Comparison of ENCODE assay signal across 17 cellular contexts in the genomic region with DNA sequence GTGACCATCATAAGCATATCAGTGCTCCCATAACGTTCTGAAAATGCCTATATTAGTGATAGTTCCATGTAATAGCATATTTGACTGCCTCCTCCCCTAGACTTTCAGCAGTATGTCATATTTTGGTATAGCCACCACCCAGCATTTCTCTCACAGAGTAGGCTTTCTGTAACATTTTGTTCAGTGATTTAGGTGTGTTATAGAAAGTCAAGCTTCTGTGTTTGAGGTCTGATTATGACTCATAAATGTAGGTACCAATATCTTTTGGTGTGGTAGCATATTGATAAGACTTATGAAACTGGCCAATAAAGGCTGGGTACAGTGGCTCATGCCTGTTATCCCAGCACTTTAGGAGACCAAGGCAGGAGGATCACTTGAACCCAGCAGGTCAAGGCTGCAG. TPM values are rescaled to one million over a fixed set of nuclear protein-coding genes. Genes with fewer than 3 reads are reported as not detected.
DNase-seq lines count a peak whose midpoint lies in the region; ATAC-seq, FAIRE-seq and TF ChIP-seq lines count a peak whose summit lies in the region.
"Had no signal": no experiment of that assay in that cellular context is flagged by ENCODE, and none has a peak within 500 bp of the region (broad histone marks: within the 10 kb centered on the region; RNA-seq: fewer than 3 reads in every experiment).

No MANE protein-coding gene starts in this region.

- no peaks in the 10 kb centered on the region for H3K27me3 ChIP-seq in K562 (ENCODE audit: control insufficient read depth in 2 of 2, insufficient read depth in 2 of 2, low read length in 2 of 2)
- H3K27me3 ChIP-seq: BLaER1 had no signal

- no peaks in the 10 kb centered on the region for H3K36me3 ChIP-seq in K562 (ENCODE audit: control insufficient read depth, insufficient read depth, low read length)
- H3K36me3 ChIP-seq: BLaER1, HAP-1 had no signal

- H3K9me3 Mint-ChIP-seq in activated CD8-positive, alpha-beta T cell treated with anti-CD3 and anti-CD28 coated beads for 36 hours = peaks cover 3% of the 10 kb centered on the region
- peaks cover 4% of the 10 kb centered on the region for H3K9me3 Mint-ChIP-seq in activated CD8-positive, alpha-beta T cell treated with anti-CD3 and anti-CD28 coated beads, Interleukin-2, amount 10 ng/mL, durations not matched to agents 7 days and 5 days (ENCODE audit: insufficient read depth)

- H4K20me1 ChIP-seq in K562 (replicated peaks; ENCODE audit: control insufficient read depth, insufficient read depth, low read length) = no peaks in the 10 kb centered on the region
- H4K20me1 ChIP-seq: BLaER1 had no signal

- no peaks in the 10 kb centered on the region for H3K36me3 Mint-ChIP-seq in activated CD8-positive, alpha-beta T cell treated with anti-CD3 and anti-CD28 coated beads for 36 hours (ENCODE audit: low read depth)
- no peaks in the 10 kb centered on the region for H3K36me3 Mint-ChIP-seq in activated CD8-positive, alpha-beta T cell treated with anti-CD3 and anti-CD28 coated beads, Interleukin-2, amount 10 ng/mL, durations not matched to agents 7 days and 5 days (ENCODE audit: low read depth)
- H3K36me3 Mint-ChIP-seq: CD8-positive, alpha-beta memory T cell had no signal

- no peak overlapping the region for H3K9ac ChIP-seq in K562 (ENCODE audit: insufficient read depth in 1 of 2, low read depth in 2 of 2, low read length in 2 of 2)
- H3K9ac ChIP-seq: BLaER1 had no signal

- no peak overlapping the region for H3K27ac ChIP-seq in K562 (ENCODE audit: extremely low read depth, low read depth, low read length)
- no peak overlapping the region for H3K27ac ChIP-seq in coronary artery
- H3K27ac ChIP-seq: BLaER1 had no signal

- in situ Hi-C loops in K562 (cut with MboI) = no loop called here

- peak; percentile 10 for ATAC-seq in activated CD8-positive, alpha-beta T cell treated with anti-CD3 and anti-CD28 coated beads for 36 hours
- no peak for ATAC-seq in activated CD8-positive, alpha-beta T cell treated with anti-CD3 and anti-CD28 coated beads, Interleukin-2, amount 10 ng/mL, durations not matched to agents 7 days and 5 days
- ATAC-seq in K562 = no peak
- ATAC-seq in HG03442 (IDR thresholded peaks at IDR 0.05; ENCODE audit: unreplicated experiment) = no peak

- no peak overlapping the region for H3K4me3 Mint-ChIP-seq in activated CD8-positive, alpha-beta T cell treated with anti-CD3 and anti-CD28 coated beads for 36 hours
- no peak overlapping the region for H3K4me3 Mint-ChIP-seq in activated CD8-positive, alpha-beta T cell treated with anti-CD3 and anti-CD28 coated beads, Interleukin-2, amount 10 ng/mL, durations not matched to agents 7 days and 5 days
- H3K4me3 Mint-ChIP-seq: CD8-positive, alpha-beta memory T cell had no signal

- TF ChIP-seq RAD21 in K562 (CRISPR knock-in tag; conservative IDR thresholded peaks at IDR 0.05 in 1 of 2, IDR thresholded peaks at IDR 0.05 in 1 of 2) = no peak

- TF ChIP-seq POLR2A in GM12891 (IDR thresholded peaks at IDR 0.05; ENCODE audit: low read depth, low read length) (no peak), K562 (conservative IDR thresholded peaks at IDR 0.05) (no peak)

- no peak for DNase-seq in activated CD8-positive, alpha-beta T cell treated with anti-CD3 and anti-CD28 coated beads for 36 hours
- no peak for DNase-seq in activated CD8-positive, alpha-beta T cell treated with anti-CD3 and anti-CD28 coated beads, Interleukin-2, amount 10 ng/mL, durations not matched to agents 7 days and 5 days
- DNase-seq in GM12891 (ENCODE audit: insufficient read length, low spot score) (no peak), GM19239 (ENCODE audit: insufficient read length, low spot score) (no peak), K562 (ENCODE audit: extremely low read depth in 1 of 4, low spot score in 3 of 4) (no peak), NCI-H1092 (lab: John Stamatoyannopoulos, UW) (no peak), coronary artery (ENCODE audit: low spot score) (no peak)
- DNase-seq: 8988T; Caco-2; CD8-positive, alpha-beta memory T cell; DND-41; GDM1 had no signal

- no peaks in the 10 kb centered on the region for H3K27me3 Mint-ChIP-seq in activated CD8-positive, alpha-beta T cell treated with anti-CD3 and anti-CD28 coated beads for 36 hours
- peaks cover 12% of the 10 kb centered on the region for H3K27me3 Mint-ChIP-seq in activated CD8-positive, alpha-beta T cell treated with anti-CD3 and anti-CD28 coated beads, Interleukin-2, amount 10 ng/mL, durations not matched to agents 7 days and 5 days (ENCODE audit: low read depth)

- WGBS in K562 (ENCODE audit: insufficient coverage, low coverage, missing lambda C conversion rate) = 0% methylated on average over 1 of the region's 1 CpG

- H3K79me2 ChIP-seq in K562 (ENCODE audit: control insufficient read depth, insufficient read depth, low read length) = no peaks in the 10 kb centered on the region

- H3K9me3 ChIP-seq in K562 (replicated peaks; ENCODE audit: control insufficient read depth, insufficient read depth, low read depth, low read length) = 0 out of 2 replicates have a peak, but pooled peaks cover 3% of the 10 kb centered on the region
- H3K9me3 ChIP-seq: BLaER1, HAP-1 had no signal

- intact Hi-C loops in activated CD8-positive, alpha-beta T cell treated with anti-CD3 and anti-CD28 coated beads for 36 hours (cut with micrococcal nuclease) = no loop called here
- intact Hi-C loops in K562 (cut with micrococcal nuclease) = loop anchor here (1.0 to 2.0 kb wide), 3 partner anchors 41 to 210 kb away; no protein-coding TSS in a partner anchor

- H3K4me1 ChIP-seq in K562 (replicated peaks in 1 of 2; ENCODE audit: control insufficient read depth in 2 of 2, insufficient read depth in 2 of 2, low read length in 2 of 2) = peaks cover 0 to under 1% of the 10 kb centered on the region in 2 experiments; a peak in 2 of 5 replicates
- H3K4me1 ChIP-seq: BLaER1, Caco-2, HAP-1 had no signal

- CTCF ChIA-PET in activated CD8-positive, alpha-beta T cell treated with anti-CD3 and anti-CD28 coated beads for 36 hours (lab: Charles Lee) = interaction anchor here (0.7 to 2.3 kb wide), 12 partner anchors 9 to 215 kb away, joined by 3 to 15 read pairs (median 4); a partner anchor contains a TSS
- CTCF ChIA-PET in activated CD8-positive, alpha-beta T cell treated with anti-CD3 and anti-CD28 coated beads, Interleukin-2, amount 10 ng/mL, durations not matched to agents 7 days and 5 days (lab: Charles Lee) = interaction anchor here (0.7 to 2.4 kb wide), 6 partner anchors 23 to 215 kb away, joined by 3 to 11 read pairs (median 7); no protein-coding TSS in a partner anchor
- CTCF ChIA-PET in K562 (lab: Yijun Ruan, JAX; ENCODE audit: low intra/inter-chr PET ratio) = interaction anchor here (1.7 kb wide), 1 partner anchor 216 kb away, joined by 4 read pairs; a partner anchor contains a TSS

- peak overlapping the region; percentile 36 for H2AFZ ChIP-seq in K562 (ENCODE audit: low read depth, low read length)

- no TSS peak for BruUV-seq in K562 (replicated peaks; lab: Mats Ljungman, UMichigan)

- H3K4me1 Mint-ChIP-seq in activated CD8-positive, alpha-beta T cell treated with anti-CD3 and anti-CD28 coated beads for 36 hours (ENCODE audit: low read depth) = no peaks in the 10 kb centered on the region
- peaks cover 7% of the 10 kb centered on the region for H3K4me1 Mint-ChIP-seq in activated CD8-positive, alpha-beta T cell treated with anti-CD3 and anti-CD28 coated beads, Interleukin-2, amount 10 ng/mL, durations not matched to agents 7 days and 5 days (ENCODE audit: low read depth)
- H3K4me1 Mint-ChIP-seq: CD8-positive, alpha-beta memory T cell had no signal

- POLR2A ChIA-PET in activated CD8-positive, alpha-beta T cell treated with anti-CD3 and anti-CD28 coated beads for 36 hours (lab: Charles Lee) = no interaction called here
- POLR2A ChIA-PET in activated CD8-positive, alpha-beta T cell treated with anti-CD3 and anti-CD28 coated beads, Interleukin-2, amount 10 ng/mL, durations not matched to agents 7 days and 5 days (lab: Charles Lee) = interaction anchor here (0.8 kb wide), 1 partner anchor 44 kb away, joined by 3 read pairs; no protein-coding TSS in a partner anchor
- POLR2A ChIA-PET in K562 (lab: Yijun Ruan, JAX) = no interaction called here

- no peak for TF ChIP-seq CTCF in activated CD8-positive, alpha-beta T cell treated with anti-CD3 and anti-CD28 coated beads for 36 hours (IDR thresholded peaks at IDR 0.05)
- TF ChIP-seq CTCF in K562 (IDR thresholded peaks at IDR 0.05 in 2 of 3, conservative IDR thresholded peaks at IDR 0.05 in 1 of 3; ENCODE audit: insufficient read depth in 2 of 3, low read depth in 1 of 3, low read length in 3 of 3) (no peak), coronary artery (IDR thresholded peaks at IDR 0.05) (no peak)

- FAIRE-seq in GM12891 (lab: Jason Lieb, UNC) (peak; percentile 79), GM19239 (lab: Jason Lieb, UNC) (peak; percentile 51), K562 (lab: Jason Lieb, UNC) (no peak)
- FAIRE-seq: H1, HTR-8/SVneo had no signal

- no peaks in the 10 kb centered on the region for H3K9me1 ChIP-seq in K562 (ENCODE audit: control insufficient read depth, insufficient read depth, low read length)

- no peak for TF ChIP-seq EP300 in K562 (IDR thresholded peaks at IDR 0.05; ENCODE audit: low read length)

- H3K4me2 ChIP-seq in K562 (ENCODE audit: insufficient read depth, low read length) = no peak overlapping the region
- H3K4me2 ChIP-seq: BLaER1 had no signal

- H3K4me3 ChIP-seq in K562 (no peak overlapping the region), coronary artery (no peak overlapping the region)
- H3K4me3 ChIP-seq: BLaER1, HAP-1 had no signal

- no peak overlapping the region for H3K27ac Mint-ChIP-seq in activated CD8-positive, alpha-beta T cell treated with anti-CD3 and anti-CD28 coated beads for 36 hours
- H3K27ac Mint-ChIP-seq in activated CD8-positive, alpha-beta T cell treated with anti-CD3 and anti-CD28 coated beads, Interleukin-2, amount 10 ng/mL, durations not matched to agents 7 days and 5 days = no peak overlapping the region
- H3K27ac Mint-ChIP-seq: CD8-positive, alpha-beta memory T cell had no signal

RNA-seq across cellular contexts. Expression of a gene that starts 34.3 kb away (rescaled TPM):
- 10 to 100 TPM; 14.6 to 15.9 TPM for total RNA-seq in activated CD8-positive, alpha-beta T cell treated with anti-CD3 and anti-CD28 coated beads for 36 hours
- total RNA-seq in activated CD8-positive, alpha-beta T cell treated with anti-CD3 and anti-CD28 coated beads, Interleukin-2, amount 10 ng/mL, durations not matched to agents 7 days and 5 days = 10 to 100 TPM; 15.9 to 17.1 TPM
- 20.9 TPM for polyA plus RNA-seq in GM12891 (2012; ENCODE audit: low read depth, missing spikeins)
- 4.6 and 8.5 TPM in 2 replicates for total RNA-seq in K562 (2011; cell fraction: chromatin; rRNA removed; ENCODE audit: low replicate concordance)
- total RNA-seq in K562 (2011; cell fraction: nucleolus; rRNA removed) = 5.2 and 5.5 TPM in 2 replicates
- total RNA-seq in K562 (2011; cell fraction: nucleoplasm; rRNA removed) = 4.4 and 8.9 TPM in 2 replicates
- total RNA-seq in K562 (2014; rRNA removed) = 1.3 and 1.6 TPM in 2 replicates
- 4.1 and 4.3 TPM in 2 replicates for total RNA-seq in K562 (2014; rRNA removed; fragmentation: Illumina TruSeq; extraction: Trizol)
- 4.0 and 4.3 TPM in 2 replicates for total RNA-seq in K562 (2015; rRNA removed; fragmentation: Illumina TruSeq; extraction: Trizol)
- total RNA-seq in K562 (2021) = 5.1 and 6.5 TPM in 2 replicates
- 4.5 and 4.8 TPM in 2 replicates for polyA plus RNA-seq in K562 (2011; rRNA removed)
- polyA plus RNA-seq in K562 (2011; cell fraction: cytosol; rRNA removed) = 2.3 and 2.8 TPM in 2 replicates
- polyA plus RNA-seq in K562 (2011; cell fraction: nucleus; rRNA removed) = 1.8 and 3.4 TPM in 2 replicates
- polyA plus RNA-seq in K562 (2012) = 3.5 and 4.5 TPM in 2 replicates
- 3.6 and 3.9 TPM in 2 replicates for polyA plus RNA-seq in K562 (2014; fragmentation: Illumina TruSeq; extraction: Trizol)
- 1 to 10 TPM in 1 of 2 experiments, under 1 TPM in 1; 0.87 to 1.2 TPM for polyA plus RNA-seq in K562 (2014; fragmentation: Nextera tagmentation; extraction: Ambion mirVana)
- polyA plus RNA-seq in K562 (2014; rRNA removed) = 1.8 and 2.6 TPM in 2 replicates
- polyA minus RNA-seq in K562 (2011; rRNA and poly(A)+ RNA removed) = 11.3 and 12.6 TPM in 2 replicates
- 7.2 and 9.5 TPM in 2 replicates for polyA minus RNA-seq in K562 (2011; cell fraction: cytosol; rRNA and poly(A)+ RNA removed)
- polyA minus RNA-seq in K562 (2011; cell fraction: nucleus; rRNA and poly(A)+ RNA removed) = 3.5 and 4.1 TPM in 2 replicates

RNA-seq across cellular contexts. Expression of a gene that starts 42.3 kb away (rescaled TPM):
- 10 to 100 TPM; 14.1 to 20.8 TPM for total RNA-seq in activated CD8-positive, alpha-beta T cell treated with anti-CD3 and anti-CD28 coated beads for 36 hours
- total RNA-seq in activated CD8-positive, alpha-beta T cell treated with anti-CD3 and anti-CD28 coated beads, Interleukin-2, amount 10 ng/mL, durations not matched to agents 7 days and 5 days = 10 to 100 TPM; 22.3 to 23.9 TPM
- polyA plus RNA-seq in GM12891 (2012; ENCODE audit: low read depth, missing spikeins) = 12.8 TPM
- 8.2 and 43.1 TPM in 2 replicates for total RNA-seq in K562 (2011; cell fraction: chromatin; rRNA removed; ENCODE audit: low replicate concordance)
- total RNA-seq in K562 (2011; cell fraction: nucleolus; rRNA removed) = 3.2 and 4.7 TPM in 2 replicates
- 8.1 and 11.2 TPM in 2 replicates for total RNA-seq in K562 (2011; cell fraction: nucleoplasm; rRNA removed)
- total RNA-seq in K562 (2014; rRNA removed) (8.5 and 10.3 TPM in 2 replicates), K562 (2014; rRNA removed; fragmentation: Illumina TruSeq; extraction: Trizol) (19.4 and 24.5 TPM in 2 replicates), K562 (2015; rRNA removed; fragmentation: Illumina TruSeq; extraction: Trizol) (14.6 and 14.7 TPM in 2 replicates), K562 (2021) (15.5 and 17.2 TPM in 2 replicates)
- polyA plus RNA-seq in K562 (2011; rRNA removed) (12.0 and 17.9 TPM in 2 replicates), K562 (2014; fragmentation: Illumina TruSeq; extraction: Trizol) (10.8 and 11.7 TPM in 2 replicates), K562 (2014; fragmentation: Nextera tagmentation; extraction: Ambion mirVana) (1 to 10 TPM; 3.8 to 4.8 TPM), K562 (2014; rRNA removed) (5.6 and 7.7 TPM in 2 replicates)
- polyA plus RNA-seq in K562 (2011; cell fraction: cytosol; rRNA removed) = 1.8 and 4.4 TPM in 2 replicates
- polyA plus RNA-seq in K562 (2011; cell fraction: nucleus; rRNA removed) = 5.8 and 10.5 TPM in 2 replicates
- 9.5 and 10.6 TPM in 2 replicates for polyA plus RNA-seq in K562 (2012)
- polyA minus RNA-seq in K562 (2011; rRNA and poly(A)+ RNA removed) = 40.6 and 48.2 TPM in 2 replicates
- 12.7 and 15.1 TPM in 2 replicates for polyA minus RNA-seq in K562 (2011; cell fraction: cytosol; rRNA and poly(A)+ RNA removed)
- 12.8 and 28.8 TPM in 2 replicates for polyA minus RNA-seq in K562 (2011; cell fraction: nucleus; rRNA and poly(A)+ RNA removed)
